ENCODE assay signal across 8 cellular contexts in genomic region chr1:40312238-40313205, GRCh38. TPM values are rescaled to one million over a fixed set of nuclear protein-coding genes. Genes with fewer than 3 reads are reported as not detected.
DNase-seq lines count a peak whose midpoint lies in the region; ATAC-seq, FAIRE-seq and TF ChIP-seq lines count a peak whose summit lies in the region.
"Had no signal": no experiment of that assay in that cellular context is flagged by ENCODE, and none has a peak within 500 bp of the region (broad histone marks: within the 10 kb centered on the region; RNA-seq: fewer than 3 reads in every experiment).

No MANE protein-coding gene starts in this region.

- no peak overlapping the region for H3K27ac ChIP-seq in lower lobe of right lung
- H3K27ac ChIP-seq: KMS-11 had no signal

- no peak for TF ChIP-seq CTCF in lower lobe of right lung (IDR thresholded peaks at IDR 0.05)

- FAIRE-seq in HTR-8/SVneo (lab: Jason Lieb, UNC): no peak

- peak; percentile 60 for DNase-seq in H7
- peak; percentile 29 for DNase-seq in OCI-M1 (lab: John Stamatoyannopoulos, UW)
- DNase-seq in lower lobe of right lung: peak; percentile 85
- DNase-seq in HT-29 (ENCODE audit: low spot score): no peak
- no peak for DNase-seq in HTR-8/SVneo (ENCODE audit: insufficient read length, low spot score)

- H3K36me3 ChIP-seq in H7 (replicated peaks; ENCODE audit: control insufficient read depth, insufficient read depth, low read length) (no peaks in the 10 kb centered on the region), lower lobe of right lung (no peaks in the 10 kb centered on the region)

- H3K4me3 ChIP-seq in H7 (ENCODE audit: insufficient read depth, low read depth, low read length) (no peak overlapping the region), lower lobe of right lung (peak overlapping the region; percentile 14)

- intact Hi-C loops in lower lobe of right lung (cut with DNase I): no loop called here

- peaks cover 37% of the 10 kb centered on the region for H3K4me1 ChIP-seq in lower lobe of right lung

- ATAC-seq in lower lobe of right lung (peak in 1 of 2 donors; percentile 22), HG02938 (IDR thresholded peaks at IDR 0.05; ENCODE audit: unreplicated experiment) (no peak)

- peak; percentile 49 for TF ChIP-seq POLR2A in GM15510 (IDR thresholded peaks at IDR 0.05; ENCODE audit: borderline replicate concordance, extremely low read depth, insufficient read length)

- no peaks in the 10 kb centered on the region for H3K9me3 ChIP-seq in lower lobe of right lung

- H3K27me3 ChIP-seq in H7 (ENCODE audit: control insufficient read depth, insufficient read depth, low read length): peaks cover 41% of the 10 kb centered on the region
- peaks cover 19% of the 10 kb centered on the region for H3K27me3 ChIP-seq in lower lobe of right lung (ENCODE audit: low read depth)

RNA-seq across cellular contexts. Expression of gene COL9A2, which starts 4.6 kb away (rescaled TPM):
- 17.6 and 23.8 TPM in 2 replicates for total RNA-seq in H7 (2014; rRNA removed; shearing (Covaris generic))
- total RNA-seq in lower lobe of right lung: 7.6 TPM
- total RNA-seq in HT-29 (2014; rRNA removed; shearing (Covaris generic)): 0.25 and 0.89 TPM in 2 replicates

RNA-seq across cellular contexts. Expression of gene ZMPSTE24, which starts 54.5 kb away (rescaled TPM):
- 31.3 and 37.9 TPM in 2 replicates for total RNA-seq in H7 (2014; rRNA removed; shearing (Covaris generic))
- 42.5 TPM for total RNA-seq in lower lobe of right lung
- 29.8 and 41.2 TPM in 2 replicates for total RNA-seq in HT-29 (2014; rRNA removed; shearing (Covaris generic))

Comparison
In these comparisons a context has a peak if more than half of its experiments do, and no peak if none do; other contexts are left out.
1. DNase-seq: peak in H7 (single experiment), OCI-M1 (single experiment) and lower lobe of right lung (single experiment); none in HT-29 (single experiment) and HTR-8/SVneo (single experiment).